30 cellular contexts compared by ENCODE assay signal in the genomic region with DNA sequence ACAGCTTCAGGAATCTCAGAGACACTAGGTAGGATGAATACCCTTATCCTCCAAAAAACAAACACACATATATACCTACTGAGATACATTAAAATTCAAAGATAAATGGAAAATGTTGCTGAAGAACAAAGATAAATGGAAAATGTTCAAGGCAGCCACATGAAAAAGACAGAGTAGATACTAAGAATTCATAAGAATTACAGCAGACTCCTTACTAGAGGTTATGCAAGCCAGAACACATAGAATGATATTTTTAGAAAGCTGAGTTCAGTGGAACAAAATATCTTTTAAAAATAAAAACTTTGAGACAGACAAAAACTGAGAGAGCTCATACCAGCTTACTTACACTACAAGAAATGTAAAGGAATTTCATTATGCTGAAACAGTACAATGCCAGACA. TPM values are rescaled to one million over a fixed set of nuclear protein-coding genes. Genes with fewer than 3 reads are reported as not detected.
"Had no signal": no experiment of that assay in that cellular context is flagged by ENCODE, and none has a peak within 500 bp of the region (broad histone marks: within the 10 kb centered on the region; RNA-seq: fewer than 3 reads in every experiment).

No MANE protein-coding gene starts in this region.

- H3K9me3 ChIP-seq: colonic mucosa had no signal

- FAIRE-seq: frontal cortex had no signal

- H3K4me1 ChIP-seq: ascending aorta, breast epithelium, colonic mucosa had no signal

- H3K4me3 ChIP-seq: ascending aorta, breast epithelium, cardiac muscle cell, colonic mucosa had no signal

- H3K27ac ChIP-seq: ascending aorta, breast epithelium, cardiac muscle cell, colonic mucosa, WERI-Rb-1 had no signal

- ATAC-seq: activated CD4-positive, alpha-beta T cell treated with anti-CD3 and anti-CD28 coated beads for 36 hours; activated CD8-positive, alpha-beta memory T cell treated with anti-CD3 and anti-CD28 coated beads, Interleukin-2, amount 10 ng/mL, durations not matched to agents 7 days and 5 days; activated CD8-positive, alpha-beta T cell treated with anti-CD3 and anti-CD28 coated beads, Interleukin-2, amount 10 ng/mL, durations not matched to agents 7 days and 5 days; activated naive CD4-positive, alpha-beta T cell treated with anti-CD3 and anti-CD28 coated beads, Interleukin-2, amount 50 U/mL, for 72 hours; esophagus mucosa had no signal

- DNase-seq: activated CD4-positive, alpha-beta memory T cell treated with anti-CD3 and anti-CD28 coated beads for 36 hours; activated CD4-positive, alpha-beta T cell treated with anti-CD3 and anti-CD28 coated beads for 36 hours; activated CD4-positive, alpha-beta T cell treated with anti-CD3 and anti-CD28 coated beads, Interleukin-2, amount 10 ng/mL, durations not matched to agents 24 days and 14 days; activated CD4-positive, CD25-positive, alpha-beta regulatory T cell; activated CD4-positive, CD25-positive, alpha-beta regulatory T cell treated with anti-CD3 and anti-CD28 coated beads, Interleukin-2, amount 50 U/mL, for 72 hours; activated CD8-positive, alpha-beta memory T cell treated with anti-CD3 and anti-CD28 coated beads, Interleukin-2, amount 10 ng/mL, durations not matched to agents 7 days and 5 days; activated CD8-positive, alpha-beta memory T cell treated with anti-CD3 and anti-CD28 coated beads, Interleukin-2, amount 50 U/mL, for 4 hours; activated CD8-positive, alpha-beta T cell treated with anti-CD3 and anti-CD28 coated beads, Interleukin-2, amount 10 ng/mL, durations not matched to agents 7 days and 5 days; activated effector memory CD4-positive, alpha-beta T cell treated with anti-CD3 and anti-CD28 coated beads, Interleukin-2, amount 50 U/mL, for 16 hours; activated naive CD4-positive, alpha-beta T cell; activated naive CD4-positive, alpha-beta T cell treated with anti-CD3 and anti-CD28 coated beads, Interleukin-2, amount 10 ng/mL, durations not matched to agents 7 days and 5 days; activated naive CD8-positive, alpha-beta T cell treated with anti-CD3 and anti-CD28 coated beads, Interleukin-2, amount 10 ng/mL, durations not matched to agents 7 days and 5 days; activated T-cell treated with anti-CD3 and anti-CD28 coated beads, Interleukin-2, amount 50 U/mL, for 1 hour; activated T-cell treated with anti-CD3 and anti-CD28 coated beads, Interleukin-2, amount 50 U/mL, for 48 hours; central memory CD4-positive, alpha-beta T cell; cerebellar nuclear complex; colonic mucosa; effector memory CD4-positive, alpha-beta T cell; endodermal cell; foreskin fibroblast; head of caudate nucleus; hypothalamus; T1000; WERI-Rb-1 had no signal

- H3K27me3 ChIP-seq: ascending aorta, breast epithelium, cardiac muscle cell, colonic mucosa had no signal

- H3K36me3 ChIP-seq: cardiac muscle cell, colonic mucosa, WERI-Rb-1 had no signal

RNA-seq across cellular contexts. Expression of gene UCHL3, which starts 35.6 kb away (rescaled TPM):
- total RNA-seq: ascending aorta had no signal
